ENCODE assay signal across 13 cellular contexts in the genomic region with DNA sequence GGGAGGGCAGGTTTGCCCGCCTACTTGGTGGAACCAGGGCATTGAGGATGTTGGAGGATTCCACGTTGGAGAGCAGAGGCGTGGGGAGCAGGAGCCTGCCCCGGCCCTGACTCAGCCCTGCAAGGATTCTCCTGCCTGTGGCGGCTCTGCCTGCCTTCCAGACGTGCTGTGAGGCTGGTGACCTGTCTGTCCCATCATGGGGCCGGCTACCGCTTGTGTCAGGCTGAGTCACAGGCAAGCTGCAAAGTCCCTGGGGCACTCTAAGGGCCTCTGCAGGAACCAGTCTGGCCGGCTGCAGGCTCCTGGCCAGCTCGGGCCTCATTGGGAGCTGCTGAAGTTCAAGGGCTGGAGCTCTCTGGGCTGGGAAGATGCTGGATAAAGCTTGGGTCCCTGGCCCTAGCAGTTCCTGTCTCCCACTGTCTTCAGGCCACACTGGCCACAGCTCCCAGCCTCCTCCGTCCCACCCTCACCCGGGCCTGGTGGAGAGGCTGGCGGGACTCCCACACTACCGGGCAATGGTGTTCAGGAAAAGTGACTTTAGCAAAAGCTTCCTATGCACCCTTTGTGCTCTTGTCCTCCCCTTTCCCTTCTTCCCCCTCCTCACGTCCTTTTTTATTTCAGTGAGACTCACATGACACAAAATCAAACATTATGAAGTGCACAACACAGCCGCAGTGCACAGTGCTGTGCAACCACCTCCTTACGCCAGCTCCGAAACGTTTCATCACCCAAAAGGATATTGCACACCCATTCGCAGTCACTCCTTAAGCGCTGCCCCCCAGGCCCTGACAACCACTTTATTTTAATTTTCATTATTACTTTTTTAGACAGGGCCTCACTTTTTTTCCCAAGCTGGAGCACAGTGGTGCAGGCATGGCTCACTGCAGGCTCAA. TPM values are rescaled to one million over a fixed set of nuclear protein-coding genes. Genes with fewer than 3 reads are reported as not detected.
DNase-seq lines count a peak whose midpoint lies in the region; ATAC-seq, FAIRE-seq and TF ChIP-seq lines count a peak whose summit lies in the region.
"Had no signal": no experiment of that assay in that cellular context is flagged by ENCODE, and none has a peak within 500 bp of the region (broad histone marks: within the 10 kb centered on the region; RNA-seq: fewer than 3 reads in every experiment).

No MANE protein-coding gene starts in this region.

- TF ChIP-seq CTCF in SK-N-SH (IDR thresholded peaks at IDR 0.05) (no peak), fibroblast of villous mesenchyme (IDR thresholded peaks at IDR 0.05; ENCODE audit: insufficient read depth, low read depth, low read length) (no peak), uterus (IDR thresholded peaks at IDR 0.05) (no peak)

- no peak overlapping the region for H2AFZ ChIP-seq in SK-N-SH (ENCODE audit: low read depth)

- H4K20me1 ChIP-seq in SK-N-SH (ENCODE audit: insufficient read depth), result no peaks in the 10 kb centered on the region

- no peak overlapping the region; a peak in 1 of 4 replicates for H3K27ac ChIP-seq in SK-N-SH (ENCODE audit: low read depth in 2 of 2, low read length in 1 of 2)
- no peak overlapping the region for H3K27ac ChIP-seq in CD4-positive, alpha-beta memory T cell (ENCODE audit: low read depth, low read length)
- H3K27ac ChIP-seq in uterus, result no peak overlapping the region
- H3K27ac ChIP-seq: tibial artery had no signal

- TF ChIP-seq POLR2A in H54 (IDR thresholded peaks at IDR 0.05; ENCODE audit: low read depth, low read length) (peak; percentile 1; the same call in 1 of the 2 replicates), uterus (IDR thresholded peaks at IDR 0.05) (no peak)

- peaks cover 4 to 7% of the 10 kb centered on the region in 2 experiments; a peak in 2 of 4 replicates for H3K4me1 ChIP-seq in SK-N-SH (ENCODE audit: control insufficient read depth in 1 of 2, insufficient read depth in 2 of 2, low read depth in 1 of 2, low read length in 1 of 2)
- no peaks in the 10 kb centered on the region for H3K4me1 ChIP-seq in CD4-positive, alpha-beta memory T cell (ENCODE audit: insufficient read depth, low read length)
- H3K4me1 ChIP-seq in uterus, result no peaks in the 10 kb centered on the region
- H3K4me1 ChIP-seq: tibial artery had no signal

- H3K36me3 ChIP-seq in SK-N-SH (replicated peaks in 1 of 2; ENCODE audit: control insufficient read depth in 1 of 2, insufficient read depth in 2 of 2, low read length in 1 of 2) (no peaks in the 10 kb centered on the region), uterus (no peaks in the 10 kb centered on the region)
- H3K36me3 ChIP-seq in CD4-positive, alpha-beta memory T cell (ENCODE audit: insufficient read depth, low read length), result no peaks in the 10 kb centered on the region
- H3K36me3 ChIP-seq: tibial artery had no signal

- WGBS in SK-N-SH (ENCODE audit: low lambda C conversion rate), result 63% methylated on average over 17 of the region's 21 CpGs

- intact Hi-C loops in CD4-positive, alpha-beta memory T cell (cut with micrococcal nuclease), result no loop called here
- intact Hi-C loops in uterus (cut with DNase I; ENCODE audit: low total_unique reads), result no loop called here

- no peak overlapping the region for H3K27ac Mint-ChIP-seq in CD4-positive, alpha-beta memory T cell
- H3K27ac Mint-ChIP-seq: B cell had no signal

- peak; percentile 57 for FAIRE-seq in H54 (lab: Jason Lieb, UNC)

- H3K9me3 ChIP-seq in SK-N-SH, result no peaks in the 10 kb centered on the region
- no peaks in the 10 kb centered on the region for H3K9me3 ChIP-seq in CD4-positive, alpha-beta memory T cell (ENCODE audit: control insufficient read depth in 1 of 2, low read length in 2 of 2)
- H3K9me3 ChIP-seq in uterus, result no peaks in the 10 kb centered on the region
- H3K9me3 ChIP-seq: tibial artery had no signal

- peaks cover 0 to 8% (median under 1%) of the 10 kb centered on the region in 8 donors for H3K9me3 Mint-ChIP-seq in CD4-positive, alpha-beta memory T cell

- no peak overlapping the region for H3K4me3 Mint-ChIP-seq in CD4-positive, alpha-beta memory T cell
- H3K4me3 Mint-ChIP-seq: B cell had no signal

- H3K27me3 ChIP-seq in SK-N-SH (ENCODE audit: insufficient read depth), result no peaks in the 10 kb centered on the region
- no peaks in the 10 kb centered on the region for H3K27me3 ChIP-seq in CD4-positive, alpha-beta memory T cell (ENCODE audit: insufficient read depth, low read length)
- no peaks in the 10 kb centered on the region for H3K27me3 ChIP-seq in uterus
- H3K27me3 ChIP-seq: tibial artery had no signal

- peak; percentile 71 for DNase-seq in 8988T
- DNase-seq in H54 (ENCODE audit: insufficient read length, low spot score), result peak; percentile 89
- peak; percentile 42 for DNase-seq in SK-N-SH
- peak; percentile 75 for DNase-seq in fibroblast of villous mesenchyme (ENCODE audit: low read depth)
- no peak for DNase-seq in CD4-positive, alpha-beta memory T cell
- DNase-seq in SHP77 (lab: John Stamatoyannopoulos, UW), result no peak
- DNase-seq in uterus, result no peak
- DNase-seq: NCI-H1417 treated with DMSO at 0.1 percent for 48 hours; stimulated activated CD4-positive, alpha-beta T cell treated with anti-CD3 and anti-CD28 coated beads, Interleukin-4, amount 100 ng/mL, for 24 hours; tibial artery had no signal

- TF ChIP-seq EP300 in SK-N-SH (IDR thresholded peaks at IDR 0.05; ENCODE audit: borderline replicate concordance in 1 of 2, low read depth in 1 of 2, low read length in 1 of 2), result no peak

- no peaks in the 10 kb centered on the region for H3F3A ChIP-seq in SK-N-SH (replicated peaks; ENCODE audit: insufficient read depth)

- no peak overlapping the region for H3K4me3 ChIP-seq in SK-N-SH (ENCODE audit: low read depth in 2 of 2, low read length in 1 of 2)
- H3K4me3 ChIP-seq in fibroblast of villous mesenchyme (ENCODE audit: low read depth, low read length), result no peak overlapping the region
- H3K4me3 ChIP-seq in CD4-positive, alpha-beta memory T cell (ENCODE audit: low read length in 2 of 2), result no peak overlapping the region
- no peak overlapping the region for H3K4me3 ChIP-seq in uterus
- H3K4me3 ChIP-seq: tibial artery had no signal

- H3K9me2 ChIP-seq in SK-N-SH, result no peaks in the 10 kb centered on the region

- CTCF ChIA-PET in SK-N-SH (lab: Yijun Ruan, JAX), result interaction anchor here (0.6 to 2.5 kb wide), 4 partner anchors 10 to 40 kb away, joined by 3 to 13 read pairs (median 4); no protein-coding TSS in a partner anchor
- CTCF ChIA-PET in CD4-positive, alpha-beta memory T cell (lab: Charles Lee; ENCODE audit: partially characterized antibody), result no interaction called here

- no peaks in the 10 kb centered on the region for H3K27me3 Mint-ChIP-seq in CD4-positive, alpha-beta memory T cell
- H3K27me3 Mint-ChIP-seq: B cell had no signal

- TF ChIP-seq RAD21 in SK-N-SH (IDR thresholded peaks at IDR 0.05; ENCODE audit: low read length), result no peak

- H3K36me3 Mint-ChIP-seq in CD4-positive, alpha-beta memory T cell, result no peaks in the 10 kb centered on the region

- H3K9ac ChIP-seq in SK-N-SH, result no peak overlapping the region

- POLR2A ChIA-PET in SK-N-SH (lab: Yijun Ruan, JAX), result interaction anchor here (1.2 kb wide), 1 partner anchor 10 kb away, joined by 3 read pairs; no protein-coding TSS in a partner anchor
- POLR2A ChIA-PET in CD4-positive, alpha-beta memory T cell (lab: Charles Lee; ENCODE audit: partially characterized antibody), result no interaction called here

- ATAC-seq in HG03159 (IDR thresholded peaks at IDR 0.05; ENCODE audit: unreplicated experiment), result no peak

- no peaks in the 10 kb centered on the region for H3K4me1 Mint-ChIP-seq in CD4-positive, alpha-beta memory T cell
- H3K4me1 Mint-ChIP-seq: B cell had no signal

- no peak overlapping the region for H3K4me2 ChIP-seq in SK-N-SH

- no peaks in the 10 kb centered on the region for H3K79me2 ChIP-seq in SK-N-SH (ENCODE audit: insufficient read depth)

TF ChIP-seq in SK-N-SH, 30 proteins besides CTCF, POLR2A, EP300 and RAD21:
- TF ChIP-seq FOSL2 (IDR thresholded peaks at IDR 0.05; ENCODE audit: borderline replicate concordance, low read depth) (peak; percentile 28; the same call in 1 of the 2 replicates), ELF1 (IDR thresholded peaks at IDR 0.05) (no peak)

RNA-seq across cellular contexts. Expression of gene ULK1, which starts 22.0 kb away (rescaled TPM):
- 6.0 and 10.7 TPM in 2 replicates for polyA plus RNA-seq in SK-N-SH (2012; rRNA removed)
- polyA plus RNA-seq in SK-N-SH (2012; cell fraction: cytosol; rRNA removed), result 4.0 and 5.9 TPM in 2 replicates
- 56.6 and 64.4 TPM in 2 replicates for polyA plus RNA-seq in SK-N-SH (2012; cell fraction: nucleus; rRNA removed)
- 9.3 and 11.7 TPM in 2 replicates for total RNA-seq in fibroblast of villous mesenchyme
- 10 to 100 TPM; 45.8 to 55.7 TPM for total RNA-seq in CD4-positive, alpha-beta memory T cell
- polyA plus RNA-seq in CD4-positive, alpha-beta memory T cell, result 1 to 10 TPM in 1 of 2 donors, under 1 TPM in 1; 0.08 to 1.7 TPM
- 100 to 1,000 TPM in 1 of 4 donors, 10 to 100 TPM in 3; 11.8 to 135 (median 38.8) TPM for total RNA-seq in uterus

RNA-seq across cellular contexts. Expression of gene MMP17, which starts 44.2 kb away (rescaled TPM):
- 13.5 and 14.0 TPM in 2 replicates for polyA plus RNA-seq in SK-N-SH (2012; rRNA removed)
- polyA plus RNA-seq in SK-N-SH (2012; cell fraction: cytosol; rRNA removed), result 4.0 and 8.7 TPM in 2 replicates
- polyA plus RNA-seq in SK-N-SH (2012; cell fraction: nucleus; rRNA removed), result 27.4 and 35.0 TPM in 2 replicates
- total RNA-seq in fibroblast of villous mesenchyme (8.6 and 13.9 TPM in 2 replicates), uterus (10 to 100 TPM in 1 of 4 donors, 1 to 10 TPM in 2, under 1 TPM in 1; 0.26 to 17.4 (median 5.0) TPM)
- under 1 TPM; 0.32 to 0.94 TPM for total RNA-seq in CD4-positive, alpha-beta memory T cell
- polyA plus RNA-seq in CD4-positive, alpha-beta memory T cell, result not detected
- total RNA-seq: T-helper 2 cell treated with Interferon-gamma antibody and Interleukin-4, amounts not matched to agents 100 ng/mL and 5 ng/mL, for 36 hours had no signal

RNA-seq across cellular contexts. Expression of gene PUS1, which starts 56.7 kb away (rescaled TPM):
- 52.1 and 53.1 TPM in 2 replicates for polyA plus RNA-seq in SK-N-SH (2012; rRNA removed)
- 25.7 and 36.2 TPM in 2 replicates for polyA plus RNA-seq in SK-N-SH (2012; cell fraction: cytosol; rRNA removed)
- polyA plus RNA-seq in SK-N-SH (2012; cell fraction: nucleus; rRNA removed), result 101 and 115 TPM in 2 replicates
- total RNA-seq in fibroblast of villous mesenchyme (10.0 and 13.0 TPM in 2 replicates), uterus (10 to 100 TPM in 2 of 4 donors, 1 to 10 TPM in 1, under 1 TPM in 1; 0.59 to 29.2 (median 12.5) TPM)
- 10 to 100 TPM; 41.8 to 48.1 TPM for total RNA-seq in CD4-positive, alpha-beta memory T cell
- 10 to 100 TPM; 12.0 to 28.1 TPM for polyA plus RNA-seq in CD4-positive, alpha-beta memory T cell

Comparison
In these comparisons a context has a peak if more than half of its experiments do, and no peak if none do; other contexts are left out.
1. DNase-seq: peak in 8988T (single experiment), H54 (single experiment), SK-N-SH (single experiment) and fibroblast of villous mesenchyme (single experiment); none in CD4-positive, alpha-beta memory T cell (0 of 5), SHP77 (0 of 2) and uterus (0 of 2).